ENCODE assay signal across 13 cellular contexts in the genomic region with DNA sequence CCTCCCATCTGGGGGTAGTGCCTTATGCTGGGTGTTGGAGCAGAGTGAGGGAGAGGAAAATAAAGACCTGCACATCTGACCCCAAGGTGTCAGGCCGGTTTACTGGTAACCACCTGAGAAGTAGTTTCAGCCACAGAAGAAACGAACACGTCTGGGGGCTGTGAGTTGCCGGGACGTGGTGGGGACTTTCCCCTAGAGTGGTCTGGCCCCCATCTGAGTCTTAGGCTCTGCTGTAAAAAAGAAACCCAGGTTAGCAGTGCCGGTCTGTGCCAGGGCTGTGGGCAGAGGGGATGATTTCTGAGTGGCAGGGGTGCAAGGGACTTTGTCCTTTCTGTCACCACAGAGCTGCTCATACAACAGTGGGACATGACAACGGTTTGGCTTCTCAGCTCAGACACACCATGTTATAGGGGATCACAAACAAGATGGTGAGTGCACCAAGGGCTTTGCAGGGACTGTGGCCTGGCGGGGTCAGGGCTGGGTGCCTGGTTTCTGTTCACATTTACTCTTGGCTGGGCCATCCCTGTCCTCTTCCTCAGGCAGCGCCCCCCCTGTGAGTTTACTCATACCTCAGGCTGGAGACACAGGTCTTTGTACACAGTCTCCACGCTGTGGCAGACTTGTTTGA. TPM values are rescaled to one million over a fixed set of nuclear protein-coding genes. Genes with fewer than 3 reads are reported as not detected.
A peak's percentile ranks its signal among the peaks of the same experiment; 100 is the strongest.
DNase-seq lines count a peak whose midpoint lies in the region; ATAC-seq and FAIRE-seq lines count a peak whose summit lies in the region.
"Had no signal": no experiment of that assay in that cellular context is flagged by ENCODE, and none has a peak within 500 bp of the region (broad histone marks: within the 10 kb centered on the region; RNA-seq: fewer than 3 reads in every experiment).

No MANE protein-coding gene starts in this region.

- ATAC-seq in GM21825 (IDR thresholded peaks at IDR 0.05; ENCODE audit: unreplicated experiment) (peak; percentile 61), HG03571 (IDR thresholded peaks at IDR 0.05; ENCODE audit: unreplicated experiment) (peak; percentile 58)
- ATAC-seq in stimulated activated naive CD8-positive, alpha-beta T cell treated with anti-CD3 and anti-CD28 coated beads, Interleukin-15, amount 100 ng/mL, for 72 hours = peak; percentile 98

- no peak for FAIRE-seq in frontal cortex (lab: Jason Lieb, UNC)
- FAIRE-seq: colon had no signal

- peak overlapping the region; percentile 80 for H3K27ac Mint-ChIP-seq in activated T-cell treated with anti-CD3 and anti-CD28 coated beads, Interleukin-2, amount 50 U/mL, for 24 hours
- peak overlapping the region in 1 of 2 donors; percentile 54 for H3K27ac Mint-ChIP-seq in stimulated activated naive CD8-positive, alpha-beta T cell treated with anti-CD3 and anti-CD28 coated beads, Interleukin-15, amount 100 ng/mL, for 72 hours
- H3K27ac Mint-ChIP-seq: memory B cell had no signal

- H3K4me1 Mint-ChIP-seq in activated T-cell treated with anti-CD3 and anti-CD28 coated beads, Interleukin-2, amount 50 U/mL, for 24 hours (ENCODE audit: low read depth) = peaks cover 13% of the 10 kb centered on the region
- H3K4me1 Mint-ChIP-seq in stimulated activated naive CD8-positive, alpha-beta T cell treated with anti-CD3 and anti-CD28 coated beads, Interleukin-15, amount 100 ng/mL, for 72 hours = peaks cover 30% of the 10 kb centered on the region
- H3K4me1 Mint-ChIP-seq: memory B cell had no signal

- peaks cover 70% of the 10 kb centered on the region for H3K36me3 Mint-ChIP-seq in activated T-cell treated with anti-CD3 and anti-CD28 coated beads, Interleukin-2, amount 50 U/mL, for 24 hours (ENCODE audit: low read depth)

- H3K4me3 Mint-ChIP-seq in activated T-cell treated with anti-CD3 and anti-CD28 coated beads, Interleukin-2, amount 50 U/mL, for 24 hours = no peak overlapping the region
- peak overlapping the region; percentile 63 to 74 for H3K4me3 Mint-ChIP-seq in stimulated activated naive CD8-positive, alpha-beta T cell treated with anti-CD3 and anti-CD28 coated beads, Interleukin-15, amount 100 ng/mL, for 72 hours
- H3K4me3 Mint-ChIP-seq: memory B cell had no signal

- H3K9me3 Mint-ChIP-seq in activated T-cell treated with anti-CD3 and anti-CD28 coated beads, Interleukin-2, amount 50 U/mL, for 24 hours = no peaks in the 10 kb centered on the region
- no peaks in the 10 kb centered on the region for H3K9me3 Mint-ChIP-seq in stimulated activated naive CD8-positive, alpha-beta T cell treated with anti-CD3 and anti-CD28 coated beads, Interleukin-15, amount 100 ng/mL, for 72 hours
- H3K9me3 Mint-ChIP-seq: memory B cell had no signal

- no peaks in the 10 kb centered on the region for H3K27me3 Mint-ChIP-seq in activated T-cell treated with anti-CD3 and anti-CD28 coated beads, Interleukin-2, amount 50 U/mL, for 24 hours
- H3K27me3 Mint-ChIP-seq in stimulated activated naive CD8-positive, alpha-beta T cell treated with anti-CD3 and anti-CD28 coated beads, Interleukin-15, amount 100 ng/mL, for 72 hours = no peaks in the 10 kb centered on the region
- H3K27me3 Mint-ChIP-seq: memory B cell had no signal

- DNase-seq in activated T-cell treated with anti-CD3 and anti-CD28 coated beads, Interleukin-2, amount 50 U/mL, for 24 hours = no peak
- DNase-seq in activated T-cell treated with anti-CD3 and anti-CD28 coated beads for 4 hours (no peak), NCI-H2081 (lab: John Stamatoyannopoulos, UW) (no peak), SHP77 (lab: John Stamatoyannopoulos, UW) (no peak), frontal cortex (ENCODE audit: low spot score in 2 of 2) (no peak)
- peak; percentile 61 to 86 for DNase-seq in stimulated activated naive CD8-positive, alpha-beta T cell treated with anti-CD3 and anti-CD28 coated beads, Interleukin-15, amount 100 ng/mL, for 72 hours
- DNase-seq: NCI-H510A treated with DMSO at 0.1 percent for 48 hours had no signal

RNA-seq across cellular contexts. Expression of gene GCDH, which starts 9.0 kb away (rescaled TPM):
- total RNA-seq in frontal cortex = 17.9 TPM

RNA-seq across cellular contexts. Expression of gene KLF1, which starts 13.0 kb away (rescaled TPM):
- 0.41 TPM for total RNA-seq in frontal cortex
- total RNA-seq: M059J had no signal

RNA-seq across cellular contexts. Expression of gene DNASE2, which starts 18.8 kb away (rescaled TPM):
- 3.3 TPM for total RNA-seq in frontal cortex

RNA-seq across cellular contexts. Expression of gene SYCE2, which starts 19.1 kb away (rescaled TPM):
- 0.82 TPM for total RNA-seq in frontal cortex
- total RNA-seq: right atrium auricular region had no signal

RNA-seq across cellular contexts. Expression of gene FARSA, which starts 33.5 kb away (rescaled TPM):
- 56.3 TPM for total RNA-seq in frontal cortex

Comparison
In these comparisons a context has a peak if more than half of its experiments do, and no peak if none do; other contexts are left out.
1. DNase-seq: peak in stimulated activated naive CD8-positive, alpha-beta T cell treated with anti-CD3 and anti-CD28 coated beads, Interleukin-15, amount 100 ng/mL, for 72 hours (2 of 2); none in activated T-cell treated with anti-CD3 and anti-CD28 coated beads, Interleukin-2, amount 50 U/mL, for 24 hours (single experiment), activated T-cell treated with anti-CD3 and anti-CD28 coated beads for 4 hours (single experiment), NCI-H2081 (0 of 2), SHP77 (0 of 2) and frontal cortex (0 of 2).
2. Peak in every context shown above with its lines, with median percentiles within 50 percentile points of each other: ATAC-seq.